Comparison of ENCODE assay signal across 17 cellular contexts in the genomic region with DNA sequence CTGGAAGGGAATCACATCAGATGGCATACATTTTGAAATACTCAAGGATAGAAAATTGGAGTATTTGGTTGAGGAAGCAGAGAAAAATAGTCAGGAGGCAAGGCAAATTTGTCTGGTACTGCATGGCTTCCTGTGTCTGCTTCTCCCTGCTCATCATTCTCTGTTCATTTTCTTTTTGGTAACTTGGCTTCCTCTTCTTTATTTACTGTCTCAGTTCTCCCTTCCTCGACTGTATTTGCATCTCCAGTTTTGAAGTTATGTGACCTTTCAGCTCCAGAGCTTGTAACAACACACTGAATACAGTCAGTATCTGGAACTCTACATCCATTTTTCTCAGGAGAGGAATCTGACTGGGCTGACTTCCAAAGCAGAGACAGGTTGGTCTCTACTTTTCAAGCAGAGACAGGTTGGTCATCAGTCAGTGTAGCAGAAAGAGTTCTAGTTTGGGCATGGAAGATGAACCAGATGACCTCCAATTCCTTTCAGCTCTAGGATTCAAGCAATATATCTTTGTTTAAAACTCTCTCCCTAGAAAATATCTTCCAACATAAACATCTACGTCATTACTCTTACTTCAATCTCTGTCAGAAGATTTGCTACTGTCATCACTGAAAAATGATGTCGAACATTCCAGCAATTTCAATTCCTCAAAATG.
"Had no signal": no experiment of that assay in that cellular context is flagged by ENCODE, and none has a peak within 500 bp of the region (broad histone marks: within the 10 kb centered on the region; RNA-seq: fewer than 3 reads in every experiment).

No MANE protein-coding gene starts in this region.

- H3K27ac ChIP-seq: body of pancreas, psoas muscle, spleen, WERI-Rb-1 had no signal

- H3K36me3 ChIP-seq: spleen, WERI-Rb-1 had no signal

- H3K36me3 Mint-ChIP-seq: natural killer cell; stimulated activated naive B cell treated with anti-CD40 and anti-IgM and Interleukin-4, amounts not matched to agents 10 μg/mL and 1 μg/mL and 100 μg/mL, for 72 hours had no signal

- H3K4me3 ChIP-seq: body of pancreas, lung, psoas muscle, spleen had no signal

- H3K9me3 Mint-ChIP-seq: activated naive CD4-positive, alpha-beta T cell treated with anti-CD3 and anti-CD28 coated beads for 36 hours; stimulated activated naive B cell treated with anti-CD40 and anti-IgM and Interleukin-4, amounts not matched to agents 10 μg/mL and 1 μg/mL and 100 μg/mL, for 72 hours had no signal

- H3K9me3 ChIP-seq: body of pancreas, spleen had no signal

- DNase-seq: activated CD4-positive, alpha-beta T cell treated with anti-CD3 and anti-CD28 coated beads for 48 hours; activated naive CD4-positive, alpha-beta T cell treated with anti-CD3 and anti-CD28 coated beads for 36 hours; body of pancreas; dermis blood vessel endothelial cell; immature natural killer cell; left colon; natural killer cell; occipital lobe; psoas muscle; spleen; stimulated activated CD4-positive, alpha-beta T cell treated with anti-CD3 and anti-CD28 coated beads, Interleukin-1b, Interleukin-23, amount 100 ng/mL, for 48 hours; stimulated activated naive B cell treated with anti-CD40 and anti-IgM and Interleukin-4, amounts not matched to agents 10 μg/mL and 1 μg/mL and 100 μg/mL, for 72 hours; T1000; trophoblast cell; WERI-Rb-1 had no signal

- H3K4me1 ChIP-seq: body of pancreas, psoas muscle, spleen had no signal

- H3K27me3 Mint-ChIP-seq: stimulated activated naive B cell treated with anti-CD40 and anti-IgM and Interleukin-4, amounts not matched to agents 10 μg/mL and 1 μg/mL and 100 μg/mL, for 72 hours had no signal

- H3K4me3 Mint-ChIP-seq: activated naive CD4-positive, alpha-beta T cell treated with anti-CD3 and anti-CD28 coated beads for 36 hours; immature natural killer cell; natural killer cell; stimulated activated naive B cell treated with anti-CD40 and anti-IgM and Interleukin-4, amounts not matched to agents 10 μg/mL and 1 μg/mL and 100 μg/mL, for 72 hours had no signal

- H3K4me1 Mint-ChIP-seq: immature natural killer cell, natural killer cell had no signal

- H3K27me3 ChIP-seq: body of pancreas, spleen had no signal

- ATAC-seq: body of pancreas, left colon, natural killer cell, psoas muscle, sciatic nerve had no signal

- H3K27ac Mint-ChIP-seq: activated naive CD4-positive, alpha-beta T cell treated with anti-CD3 and anti-CD28 coated beads for 36 hours; immature natural killer cell; natural killer cell; stimulated activated naive B cell treated with anti-CD40 and anti-IgM and Interleukin-4, amounts not matched to agents 10 μg/mL and 1 μg/mL and 100 μg/mL, for 72 hours had no signal
